ENCODE assay signal across 8 cellular contexts in the genomic region with DNA sequence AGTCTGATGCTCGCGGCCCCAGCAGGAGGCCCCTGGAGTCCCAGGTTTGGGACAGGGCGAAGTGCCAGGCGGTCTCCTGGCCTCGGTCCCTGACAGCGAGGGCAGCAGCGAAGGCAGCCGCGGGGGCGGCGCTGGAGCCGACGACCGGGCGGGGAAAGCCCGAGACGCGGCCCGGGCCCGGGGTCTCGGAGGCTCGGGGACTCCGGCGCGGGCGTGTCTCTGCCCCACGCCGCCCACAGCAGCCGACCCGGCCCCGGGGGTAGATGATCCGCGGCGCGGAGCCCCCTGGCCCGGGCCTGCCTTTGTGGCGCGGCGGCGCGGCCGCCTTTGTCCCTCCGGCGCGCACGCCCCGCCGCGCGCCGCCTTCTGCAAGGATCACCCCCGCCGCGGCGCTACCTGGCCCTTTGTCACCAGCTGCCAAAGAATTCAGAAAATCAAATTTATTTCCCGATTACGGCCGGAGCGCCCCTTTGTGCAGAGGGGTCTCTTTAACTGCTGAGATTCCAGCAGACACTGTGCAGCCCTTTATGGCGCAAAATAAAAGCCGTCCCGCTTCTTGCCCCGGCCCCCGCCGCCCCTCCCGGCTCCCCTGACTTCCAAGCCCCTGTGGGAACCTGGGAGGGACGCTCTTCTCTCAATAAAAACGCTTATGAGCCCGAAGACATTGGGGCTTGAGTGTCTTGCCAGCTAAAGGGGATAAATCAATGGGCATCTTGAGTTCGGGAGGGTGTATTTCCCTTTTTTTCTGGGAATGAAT.
A peak's percentile ranks its signal among the peaks of the same experiment; 100 is the strongest.
DNase-seq lines count a peak whose midpoint lies in the region; ATAC-seq and TF ChIP-seq lines count a peak whose summit lies in the region.

No MANE protein-coding gene starts in this region.

- peaks cover 18% of the 10 kb centered on the region for H3K79me2 ChIP-seq in Loucy (ENCODE audit: insufficient read depth, low read length)

- H3K4me2 ChIP-seq in Loucy (ENCODE audit: low read depth, low read length, poor library complexity, severe bottlenecking): peak overlapping the region; percentile 99

- H3K9me2 ChIP-seq in Loucy (replicated peaks; ENCODE audit: low read depth, low read length): no peaks in the 10 kb centered on the region

- peaks cover 49% of the 10 kb centered on the region for H3K4me1 Mint-ChIP-seq in brain

- H3K4me3 Mint-ChIP-seq in brain: peak overlapping the region; percentile 65 to 80 (median 77)

- H3K27ac Mint-ChIP-seq in brain: peak overlapping the region; percentile 0 to 93 (median 77)

- H3K27me3 Mint-ChIP-seq in brain: peaks cover 37% of the 10 kb centered on the region

- H3K36me3 ChIP-seq in Loucy (ENCODE audit: insufficient read depth, low read length): no peaks in the 10 kb centered on the region

- TF ChIP-seq CTCF in Loucy (conservative IDR thresholded peaks at IDR 0.05; ENCODE audit: low read length) (no peak; the same call in 1 of the 2 replicates), brain (conservative IDR thresholded peaks at IDR 0.05) (no peak)

- peak overlapping the region; percentile 85 for H3K9ac ChIP-seq in Loucy (ENCODE audit: low read depth, low read length, poor library complexity, severe bottlenecking)

- H3K4me3 ChIP-seq in Loucy (ENCODE audit: low read length, poor library complexity, severe bottlenecking) (peak overlapping the region; percentile 77), mononuclear cell (ENCODE audit: low read length) (peak overlapping the region; percentile 25)

- ATAC-seq in GM19395 (IDR thresholded peaks at IDR 0.05; ENCODE audit: unreplicated experiment): no peak
- no peak for ATAC-seq in HG03439 (IDR thresholded peaks at IDR 0.05; ENCODE audit: unreplicated experiment)

- no peaks in the 10 kb centered on the region for H3K9me3 ChIP-seq in Loucy (ENCODE audit: insufficient read depth, low read depth, low read length)
- H3K9me3 ChIP-seq in mononuclear cell (ENCODE audit: low read depth, low read length): no peaks in the 10 kb centered on the region

- H3F3A ChIP-seq in Loucy (ENCODE audit: low read depth): 0 out of 2 replicates have a peak, but pooled peaks cover 11% of the 10 kb centered on the region

- H3K9me3 Mint-ChIP-seq in brain: no peaks in the 10 kb centered on the region

- no peaks in the 10 kb centered on the region for H3K36me3 Mint-ChIP-seq in brain

- peak overlapping the region; percentile 76 for H2AFZ ChIP-seq in Loucy (ENCODE audit: low read length)

- peak; percentile 77 for DNase-seq in DMS 273 (lab: John Stamatoyannopoulos, UW; ENCODE audit: unreplicated experiment)
- DNase-seq in DMS 273 treated with DMSO at 0.1 percent for 48 hours (lab: John Stamatoyannopoulos, UW): no peak
- no peak for DNase-seq in LoVo (ENCODE audit: low spot score)

- H4K20me1 ChIP-seq in Loucy (ENCODE audit: insufficient read depth, low read length, poor library complexity, severe bottlenecking): no peaks in the 10 kb centered on the region

- peaks cover 49% of the 10 kb centered on the region for H3K4me1 ChIP-seq in Loucy (ENCODE audit: insufficient read depth, low read length, poor library complexity, severe bottlenecking)
- H3K4me1 ChIP-seq in mononuclear cell (ENCODE audit: insufficient read depth, low read length): peaks cover 25% of the 10 kb centered on the region

- H3K27me3 ChIP-seq in Loucy (ENCODE audit: insufficient read depth, low read length, poor library complexity, severe bottlenecking) (no peaks in the 10 kb centered on the region), mononuclear cell (ENCODE audit: insufficient read depth, low read length) (peaks cover 44% of the 10 kb centered on the region)
